Comparison of ENCODE assay signal across 8 cellular contexts in the genomic region with DNA sequence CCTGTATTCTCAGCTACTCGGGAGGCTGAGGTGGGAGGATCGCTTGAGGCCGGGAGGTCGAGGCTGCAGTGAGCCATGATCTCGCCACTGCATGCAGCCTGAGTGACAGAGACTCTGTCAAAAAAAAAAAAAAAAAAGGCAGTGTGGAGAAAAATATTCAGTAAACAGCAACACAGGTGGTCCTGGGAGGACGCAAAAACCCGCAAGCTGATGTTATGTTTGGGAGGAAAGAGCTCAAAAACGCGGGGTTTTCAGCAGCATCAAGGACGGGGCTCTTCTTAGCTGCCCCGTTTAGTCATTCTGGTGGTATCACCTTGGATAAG. TPM values are rescaled to one million over a fixed set of nuclear protein-coding genes. Genes with fewer than 3 reads are reported as not detected.
DNase-seq lines count a peak whose midpoint lies in the region; ATAC-seq and TF ChIP-seq lines count a peak whose summit lies in the region.

No MANE protein-coding gene starts in this region.

- TF ChIP-seq CTCF in left ventricle myocardium inferior (IDR thresholded peaks at IDR 0.05; ENCODE audit: borderline replicate concordance) = no peak
- TF ChIP-seq CTCF in brain microvascular endothelial cell (IDR thresholded peaks at IDR 0.05; ENCODE audit: low read depth, low read length, missing control alignments) = no peak

- peak overlapping the region; percentile 69 for H3K4me3 ChIP-seq in left ventricle myocardium inferior
- H3K4me3 ChIP-seq in brain microvascular endothelial cell (ENCODE audit: low read depth, low read length) = peak overlapping the region; percentile 73
- peak overlapping the region; percentile 56 for H3K4me3 ChIP-seq in mesodermal cell (ENCODE audit: extremely low read depth, insufficient read depth, low read length, poor library complexity, severe bottlenecking)

- no peaks in the 10 kb centered on the region for H3K27me3 ChIP-seq in left ventricle myocardium inferior (ENCODE audit: low read depth)
- no peaks in the 10 kb centered on the region for H3K27me3 ChIP-seq in brain microvascular endothelial cell (replicated peaks)

- H3K36me3 ChIP-seq in left ventricle myocardium inferior (peaks cover 10% of the 10 kb centered on the region), brain microvascular endothelial cell (replicated peaks) (peaks cover 5% of the 10 kb centered on the region), mesodermal cell (ENCODE audit: control insufficient read depth, insufficient read depth, low read length) (peaks cover 9% of the 10 kb centered on the region)

- H3K27ac ChIP-seq in left ventricle myocardium inferior (replicated peaks) (peak overlapping the region; percentile 95), brain microvascular endothelial cell (no peak overlapping the region), mesodermal cell (ENCODE audit: low read depth, low read length, severe bottlenecking) (no peak overlapping the region)

- intact Hi-C loops in left ventricle myocardium inferior (cut with micrococcal nuclease) = no loop called here
- intact Hi-C loops in left ventricle myocardium superior (cut with micrococcal nuclease) = no loop called here

- H3K9me3 ChIP-seq in left ventricle myocardium inferior (replicated peaks) (no peaks in the 10 kb centered on the region), mesodermal cell (ENCODE audit: control insufficient read depth, low read length) (no peaks in the 10 kb centered on the region)

- no peak for ATAC-seq in left ventricle myocardium superior
- ATAC-seq in HG03280 (IDR thresholded peaks at IDR 0.05; ENCODE audit: unreplicated experiment) = no peak

- peaks cover 20% of the 10 kb centered on the region for H3K4me1 ChIP-seq in left ventricle myocardium inferior
- no peaks in the 10 kb centered on the region for H3K4me1 ChIP-seq in mesodermal cell (ENCODE audit: control insufficient read depth, insufficient read depth, low read length, poor library complexity, severe bottlenecking)

- DNase-seq in left ventricle myocardium inferior = no peak
- DNase-seq in left ventricle myocardium superior = no peak
- no peak for DNase-seq in brain microvascular endothelial cell
- no peak for DNase-seq in DMS79 treated with DMSO at 0.1 percent for 48 hours (lab: John Stamatoyannopoulos, UW)
- DNase-seq in NCI-H345 treated with DMSO at 0.1 percent for 48 hours (lab: John Stamatoyannopoulos, UW; ENCODE audit: unreplicated experiment) = no peak
- no peak for DNase-seq in RKO (ENCODE audit: low spot score)

- in situ Hi-C loops in brain microvascular endothelial cell (cut with HindIII; ENCODE audit: low pct_ligation_motif_present, low sequenced_read_pairs) = no loop called here

- WGBS in mesodermal cell (ENCODE audit: insufficient coverage in 2 of 2), 2 experiments = 60% methylated on average over 11 of the region's 11 CpGs; no CpG with 5 or more reads in 1 of the 2 experiments

RNA-seq across cellular contexts. Expression of gene ZNF784, which starts 0.6 kb away (rescaled TPM):
- total RNA-seq in left ventricle myocardium inferior = 13.2 TPM
- total RNA-seq in left ventricle myocardium superior = 13.4 TPM
- polyA plus RNA-seq in mesodermal cell (2013, experiment 1 of 2) = 7.0 TPM
- 5.4 TPM for polyA plus RNA-seq in mesodermal cell (2013, experiment 2 of 2)

RNA-seq across cellular contexts. Expression of gene ZNF580, which starts 15.8 kb away (rescaled TPM):
- total RNA-seq in left ventricle myocardium inferior (11.8 TPM), left ventricle myocardium superior (12.3 TPM)
- 37.5 TPM for polyA plus RNA-seq in mesodermal cell (2013, experiment 1 of 2)
- polyA plus RNA-seq in mesodermal cell (2013, experiment 2 of 2) = 29.0 TPM

RNA-seq across cellular contexts. Expression of gene ZNF581, which starts 18.5 kb away (rescaled TPM):
- total RNA-seq in left ventricle myocardium inferior = 7.1 TPM
- 9.4 TPM for total RNA-seq in left ventricle myocardium superior
- 55.6 TPM for polyA plus RNA-seq in mesodermal cell (2013, experiment 1 of 2)
- 47.0 TPM for polyA plus RNA-seq in mesodermal cell (2013, experiment 2 of 2)

RNA-seq across cellular contexts. Expression of gene ZNF865, which starts 19.5 kb away (rescaled TPM):
- total RNA-seq in left ventricle myocardium inferior = 17.0 TPM
- 21.8 TPM for total RNA-seq in left ventricle myocardium superior
- 10.3 TPM for polyA plus RNA-seq in mesodermal cell (2013, experiment 1 of 2)
- 8.9 TPM for polyA plus RNA-seq in mesodermal cell (2013, experiment 2 of 2)

RNA-seq across cellular contexts. Expression of gene CCDC106, which starts 23.0 kb away (rescaled TPM):
- total RNA-seq in left ventricle myocardium inferior (14.6 TPM), left ventricle myocardium superior (16.8 TPM)
- 16.0 TPM for polyA plus RNA-seq in mesodermal cell (2013, experiment 1 of 2)
- polyA plus RNA-seq in mesodermal cell (2013, experiment 2 of 2) = 13.4 TPM
